Comparison of ENCODE assay signal across 1 cellular context in genomic region chr13:51635137-51635878, GRCh38.
TF ChIP-seq lines count a peak whose summit lies in the region.

No MANE protein-coding gene starts in this region.

TF ChIP-seq in H1, 55 proteins besides CTCF, POLR2A, EP300 and RAD21 (continued from another document):
- TF ChIP-seq MAFK (IDR thresholded peaks at IDR 0.05; ENCODE audit: low read depth, low read length), result no peak
- TF ChIP-seq SRF (IDR thresholded peaks at IDR 0.05; ENCODE audit: low read depth, low read length), result no peak
